8 cellular contexts compared by ENCODE assay signal in genomic region chr3:184712248-184712559, GRCh38. TPM values are rescaled to one million over a fixed set of nuclear protein-coding genes. Genes with fewer than 3 reads are reported as not detected.
DNase-seq lines count a peak whose midpoint lies in the region; ATAC-seq and TF ChIP-seq lines count a peak whose summit lies in the region.

No MANE protein-coding gene starts in this region.

- peak; percentile 30 for ATAC-seq in HG03354 (IDR thresholded peaks at IDR 0.05; ENCODE audit: poor library complexity, severe bottlenecking, unreplicated experiment)

- no peak overlapping the region for H4K5ac ChIP-seq in mesendoderm (ENCODE audit: low read length)

- peaks cover 10% of the 10 kb centered on the region for H3K4me1 ChIP-seq in mesendoderm (ENCODE audit: control insufficient read depth, low read depth, low read length)

- H3K4me3 ChIP-seq in astrocyte of the spinal cord (ENCODE audit: low read depth, low read length) (peak overlapping the region; percentile 77), mesendoderm (ENCODE audit: low read length) (peak overlapping the region; percentile 42)

- in situ Hi-C loops in astrocyte of the spinal cord (cut with HindIII; ENCODE audit: low sequenced_read_pairs) = no loop called here

- peaks cover 2% of the 10 kb centered on the region for H3K36me3 ChIP-seq in mesendoderm (ENCODE audit: control insufficient read depth, insufficient read depth, low read length)

- peaks cover 36% of the 10 kb centered on the region for H3K4me1 Mint-ChIP-seq in activated naive CD4-positive, alpha-beta T cell treated with anti-CD3 and anti-CD28 coated beads, Interleukin-2, amount 50 U/mL, for 24 hours

- peak overlapping the region; percentile 25 for H3K18ac ChIP-seq in mesendoderm (ENCODE audit: low read length)

- H2BK120ac ChIP-seq in mesendoderm (ENCODE audit: low read depth, low read length) = peak overlapping the region; percentile 56

- H3K4ac ChIP-seq in mesendoderm (ENCODE audit: low read depth, low read length) = peak overlapping the region; percentile 94

- no peak overlapping the region for H2AK5ac ChIP-seq in mesendoderm (ENCODE audit: low read length)

- H2BK5ac ChIP-seq in mesendoderm (ENCODE audit: low read length) = no peak overlapping the region

- H3K4me2 ChIP-seq in mesendoderm (ENCODE audit: low read length) = peak overlapping the region; percentile 29

- peaks cover 7% of the 10 kb centered on the region for H3K36me3 Mint-ChIP-seq in activated naive CD4-positive, alpha-beta T cell treated with anti-CD3 and anti-CD28 coated beads, Interleukin-2, amount 50 U/mL, for 24 hours

- no peaks in the 10 kb centered on the region for H3K27me3 ChIP-seq in mesendoderm (ENCODE audit: insufficient read depth, low read length, poor library complexity)

- H3K4me3 Mint-ChIP-seq in activated naive CD4-positive, alpha-beta T cell treated with anti-CD3 and anti-CD28 coated beads, Interleukin-2, amount 50 U/mL, for 24 hours = peak overlapping the region; percentile 97

- H3K9me3 Mint-ChIP-seq in activated naive CD4-positive, alpha-beta T cell treated with anti-CD3 and anti-CD28 coated beads, Interleukin-2, amount 50 U/mL, for 24 hours = no peaks in the 10 kb centered on the region

- no peak overlapping the region for H3K23ac ChIP-seq in mesendoderm (ENCODE audit: low read length)

- DNase-seq in activated naive CD4-positive, alpha-beta T cell treated with anti-CD3 and anti-CD28 coated beads, Interleukin-2, amount 50 U/mL, for 16 hours = no peak
- DNase-seq in astrocyte of the spinal cord (ENCODE audit: low read depth, low spot score) (no peak), mesendoderm (no peak), SW 1271 (lab: John Stamatoyannopoulos, UW) (no peak), NCI-H2081 (lab: John Stamatoyannopoulos, UW) (no peak), COLO668 (lab: John Stamatoyannopoulos, UW; ENCODE audit: unreplicated experiment) (no peak)

- H3K9ac ChIP-seq in mesendoderm (ENCODE audit: low read length) = peak overlapping the region; percentile 64

- H3K79me2 ChIP-seq in mesendoderm (ENCODE audit: control insufficient read depth, insufficient read depth, low read length) = peaks cover 14% of the 10 kb centered on the region

- H2BK15ac ChIP-seq in mesendoderm (replicated peaks; ENCODE audit: low read depth) = peak overlapping the region; percentile 41

- no peak for TF ChIP-seq CTCF in astrocyte of the spinal cord (IDR thresholded peaks at IDR 0.05; ENCODE audit: low read depth, low read length)

- no peak overlapping the region for H3K27ac ChIP-seq in mesendoderm (ENCODE audit: low read depth, low read length)

- peak overlapping the region; percentile 77 for H4K8ac ChIP-seq in mesendoderm (ENCODE audit: low read depth, low read length)

- peak overlapping the region; percentile 80 for H3K56ac ChIP-seq in mesendoderm (ENCODE audit: low read length)

- no CpG with 5 or more reads among the region's 10 CpGs for WGBS in mesendoderm (ENCODE audit: extremely low coverage, insufficient coverage, low lambda C conversion rate)

- H3K27me3 Mint-ChIP-seq in activated naive CD4-positive, alpha-beta T cell treated with anti-CD3 and anti-CD28 coated beads, Interleukin-2, amount 50 U/mL, for 24 hours = no peaks in the 10 kb centered on the region

- H3K27ac Mint-ChIP-seq in activated naive CD4-positive, alpha-beta T cell treated with anti-CD3 and anti-CD28 coated beads, Interleukin-2, amount 50 U/mL, for 24 hours = peak overlapping the region; percentile 93

- H3K79me1 ChIP-seq in mesendoderm (ENCODE audit: low read length) = peaks cover 16% of the 10 kb centered on the region

RNA-seq across cellular contexts. Expression of gene MAGEF1, which starts 0.3 kb away (rescaled TPM):
- polyA plus RNA-seq in mesendoderm (2013, experiment 1 of 2) = 39.9 TPM
- polyA plus RNA-seq in mesendoderm (2013, experiment 2 of 2) = 40.8 TPM
